1 cellular context compared by ENCODE assay signal in genomic region chr1:21295059-21295401, GRCh38.
TF ChIP-seq lines count a peak whose summit lies in the region.

No MANE protein-coding gene starts in this region.

TF ChIP-seq in K562, 482 proteins besides CTCF, POLR2A, EP300 and RAD21 (continued from another document):
- no peak for TF ChIP-seq MLX (CRISPR knock-in tag; conservative IDR thresholded peaks at IDR 0.05)
- no peak for TF ChIP-seq STAT6 (CRISPR knock-in tag; IDR thresholded peaks at IDR 0.05)
- no peak for TF ChIP-seq MBD1 (CRISPR knock-in tag; IDR thresholded peaks at IDR 0.05)
- no peak for TF ChIP-seq ZSCAN29 (IDR thresholded peaks at IDR 0.05)
- TF ChIP-seq ETV6 (IDR thresholded peaks at IDR 0.05; ENCODE audit: borderline replicate concordance in 1 of 2, low read depth in 2 of 2, low read length in 1 of 2), result no peak
- no peak for TF ChIP-seq ETV6 (CRISPR knock-in tag; IDR thresholded peaks at IDR 0.05; ENCODE audit: borderline replicate concordance)
- TF ChIP-seq ZNF79 (CRISPR knock-in tag; IDR thresholded peaks at IDR 0.05; ENCODE audit: low read depth), result no peak
- TF ChIP-seq GATAD2A (IDR thresholded peaks at IDR 0.05), result no peak
- TF ChIP-seq NFIX (CRISPR knock-in tag; IDR thresholded peaks at IDR 0.05; ENCODE audit: low read depth), result no peak
- no peak for TF ChIP-seq RNF219 (CRISPR knock-in tag; IDR thresholded peaks at IDR 0.05)
- no peak for TF ChIP-seq ZNF436 (CRISPR knock-in tag; IDR thresholded peaks at IDR 0.05)
- TF ChIP-seq KDM2B (CRISPR knock-in tag; IDR thresholded peaks at IDR 0.05), result no peak
- TF ChIP-seq ATF2 (CRISPR knock-in tag; IDR thresholded peaks at IDR 0.05), result no peak
